ENCODE assay signal across 11 cellular contexts in genomic region chr1:35576061-35576765, GRCh38. TPM values are rescaled to one million over a fixed set of nuclear protein-coding genes. Genes with fewer than 3 reads are reported as not detected.
DNase-seq lines count a peak whose midpoint lies in the region; ATAC-seq and TF ChIP-seq lines count a peak whose summit lies in the region.
"Had no signal": no experiment of that assay in that cellular context is flagged by ENCODE, and none has a peak within 500 bp of the region (broad histone marks: within the 10 kb centered on the region; RNA-seq: fewer than 3 reads in every experiment).

No MANE protein-coding gene starts in this region.

- H3K36me3 ChIP-seq in ES-I3 (ENCODE audit: insufficient read depth, low read length) (no peaks in the 10 kb centered on the region), mesenchymal stem cell (ENCODE audit: control insufficient read depth in 1 of 2, insufficient read depth in 2 of 2, low read depth in 1 of 2, low read length in 2 of 2) (peaks cover 0 to 4% of the 10 kb centered on the region in 2 experiments)
- H3K36me3 ChIP-seq: prostate gland, SJSA1 had no signal

- H3K18ac ChIP-seq in mesenchymal stem cell (ENCODE audit: low read depth in 1 of 2, low read length in 2 of 2): no peak overlapping the region

- H4K8ac ChIP-seq in mesenchymal stem cell (ENCODE audit: low read length): no peak overlapping the region

- no peak overlapping the region for H3K27ac ChIP-seq in mesenchymal stem cell (ENCODE audit: low read length, poor library complexity, severe bottlenecking)
- H3K27ac ChIP-seq: SJSA1 had no signal

- H3K4ac ChIP-seq in mesenchymal stem cell (ENCODE audit: low read depth in 1 of 2, low read length in 2 of 2): no peak overlapping the region

- no peaks in the 10 kb centered on the region for H3K9me3 Mint-ChIP-seq in activated CD4-positive, alpha-beta memory T cell treated with anti-CD3 and anti-CD28 coated beads, Interleukin-2, amount 10 ng/mL, durations not matched to agents 7 days and 5 days

- H3K23ac ChIP-seq in mesenchymal stem cell (ENCODE audit: low read length in 2 of 2): peak overlapping the region in 1 of 2 experiments; percentile 31

- H3K36me3 Mint-ChIP-seq in activated CD4-positive, alpha-beta memory T cell treated with anti-CD3 and anti-CD28 coated beads, Interleukin-2, amount 10 ng/mL, durations not matched to agents 7 days and 5 days (ENCODE audit: low read depth): peaks cover 6% of the 10 kb centered on the region

- POLR2A ChIA-PET in activated CD4-positive, alpha-beta memory T cell treated with anti-CD3 and anti-CD28 coated beads, Interleukin-2, amount 10 ng/mL, durations not matched to agents 7 days and 5 days (lab: Charles Lee): interaction anchor here (1.8 to 2.4 kb wide), 3 partner anchors 18 to 61 kb away, joined by 7 to 11 read pairs (median 7); partner anchors contain the start of genes KIAA0319L and NCDN

- H3K4me1 ChIP-seq in ES-I3 (ENCODE audit: insufficient read depth, low read length): peaks cover 20% of the 10 kb centered on the region
- peaks cover 22% of the 10 kb centered on the region for H3K4me1 ChIP-seq in mesenchymal stem cell (ENCODE audit: control insufficient read depth, insufficient read depth, low read depth, low read length)

- H3K9me3 ChIP-seq in ES-I3 (ENCODE audit: control insufficient read depth, insufficient read depth, low read length) (no peaks in the 10 kb centered on the region), mesenchymal stem cell (ENCODE audit: control insufficient read depth, low read length) (no peaks in the 10 kb centered on the region)
- H3K9me3 ChIP-seq: prostate gland, SJSA1 had no signal

- peak overlapping the region; percentile 36 for H2BK15ac ChIP-seq in mesenchymal stem cell (ENCODE audit: low read depth, poor library complexity, severe bottlenecking)

- H2BK12ac ChIP-seq in mesenchymal stem cell (ENCODE audit: low read length in 2 of 2): peak overlapping the region in 1 of 2 experiments; percentile 24

- H3K79me1 ChIP-seq in mesenchymal stem cell (replicated peaks; ENCODE audit: low read length, poor library complexity, severe bottlenecking): no peaks in the 10 kb centered on the region

- no peak overlapping the region for H4K91ac ChIP-seq in mesenchymal stem cell (ENCODE audit: low read length)

- no peak for ATAC-seq in HG02840 (IDR thresholded peaks at IDR 0.05; ENCODE audit: low FRiP score, unreplicated experiment)

- DNase-seq in AG10803 (ENCODE audit: low read depth) (peak; percentile 44), mesenchymal stem cell (no peak), NCI-H1694 treated with DMSO at 0.1 percent for 48 hours (lab: John Stamatoyannopoulos, UW) (no peak), NCI-H446 (lab: John Stamatoyannopoulos, UW) (no peak), NCI-H187 (lab: John Stamatoyannopoulos, UW) (no peak)
- no peak for DNase-seq in activated CD4-positive, alpha-beta memory T cell treated with anti-CD3 and anti-CD28 coated beads, Interleukin-2, amount 10 ng/mL, durations not matched to agents 7 days and 5 days
- DNase-seq: effector CD4-positive, alpha-beta T cell had no signal

- CTCF ChIA-PET in activated CD4-positive, alpha-beta memory T cell treated with anti-CD3 and anti-CD28 coated beads, Interleukin-2, amount 10 ng/mL, durations not matched to agents 7 days and 5 days (lab: Charles Lee): interaction anchor here (1.1 to 1.2 kb wide), 2 partner anchors 139 to 150 kb away, joined by 3 to 4 read pairs; no protein-coding TSS in a partner anchor

- H3K14ac ChIP-seq in mesenchymal stem cell (ENCODE audit: low read length in 2 of 2): no peak overlapping the region

- H3K9ac ChIP-seq in ES-I3 (ENCODE audit: low read depth, low read length) (peak overlapping the region; percentile 57; the same call in 1 of the 2 replicates), mesenchymal stem cell (ENCODE audit: low read length) (no peak overlapping the region)

- no peak overlapping the region for H2BK5ac ChIP-seq in mesenchymal stem cell (ENCODE audit: low read depth, low read length, poor library complexity, severe bottlenecking)

- H3K4me3 ChIP-seq in AG10803 (ENCODE audit: low read length): no peak overlapping the region
- no peak overlapping the region for H3K4me3 ChIP-seq in mesenchymal stem cell (ENCODE audit: insufficient read depth in 1 of 2, low read depth in 1 of 2, low read length in 2 of 2)
- H3K4me3 ChIP-seq: SJSA1 had no signal

- peaks cover 30% of the 10 kb centered on the region for H3K27me3 Mint-ChIP-seq in activated CD4-positive, alpha-beta memory T cell treated with anti-CD3 and anti-CD28 coated beads, Interleukin-2, amount 10 ng/mL, durations not matched to agents 7 days and 5 days

- 40% methylated on average over 6 of the region's 10 CpGs for WGBS in mesenchymal stem cell

- no peak overlapping the region for H3K4me2 ChIP-seq in mesenchymal stem cell (ENCODE audit: low read length, poor library complexity, severe bottlenecking)

- peak overlapping the region; percentile 73 for H3K4me3 Mint-ChIP-seq in activated CD4-positive, alpha-beta memory T cell treated with anti-CD3 and anti-CD28 coated beads, Interleukin-2, amount 10 ng/mL, durations not matched to agents 7 days and 5 days

- H3K27me3 ChIP-seq in mesenchymal stem cell (ENCODE audit: control insufficient read depth in 1 of 2, insufficient read depth in 1 of 2, low read length in 2 of 2): peaks cover 60 to 65% of the 10 kb centered on the region in 2 experiments

- no peak overlapping the region for H2AK5ac ChIP-seq in mesenchymal stem cell (ENCODE audit: low read length, severe bottlenecking)

- H2AFZ ChIP-seq in mesenchymal stem cell (ENCODE audit: low read depth, low read length): no peak overlapping the region

- H2BK120ac ChIP-seq in mesenchymal stem cell (ENCODE audit: low read depth, low read length): no peak overlapping the region

- no peak for TF ChIP-seq CTCF in AG10803 (conservative IDR thresholded peaks at IDR 0.05; ENCODE audit: low read length)

- H3K4me1 Mint-ChIP-seq in activated CD4-positive, alpha-beta memory T cell treated with anti-CD3 and anti-CD28 coated beads, Interleukin-2, amount 10 ng/mL, durations not matched to agents 7 days and 5 days: peaks cover 32% of the 10 kb centered on the region

- H3K27ac Mint-ChIP-seq in activated CD4-positive, alpha-beta memory T cell treated with anti-CD3 and anti-CD28 coated beads, Interleukin-2, amount 10 ng/mL, durations not matched to agents 7 days and 5 days: peak overlapping the region; percentile 48

RNA-seq across cellular contexts. Expression of gene TFAP2E, which starts 3.1 kb away (rescaled TPM):
- under 1 TPM; 0.65 to 0.85 TPM for total RNA-seq in activated CD4-positive, alpha-beta memory T cell treated with anti-CD3 and anti-CD28 coated beads, Interleukin-2, amount 10 ng/mL, durations not matched to agents 7 days and 5 days
- 0.11 TPM for polyA plus RNA-seq in mesenchymal stem cell (2013, experiment 1 of 2)
- 0.10 TPM for polyA plus RNA-seq in mesenchymal stem cell (2013, experiment 2 of 2)
- total RNA-seq: SJSA1 had no signal

RNA-seq across cellular contexts. Expression of gene NCDN, which starts 18.6 kb away (rescaled TPM):
- total RNA-seq in activated CD4-positive, alpha-beta memory T cell treated with anti-CD3 and anti-CD28 coated beads, Interleukin-2, amount 10 ng/mL, durations not matched to agents 7 days and 5 days: 10 to 100 TPM; 25.6 to 27.8 TPM
- 19.5 TPM for polyA plus RNA-seq in mesenchymal stem cell (2013, experiment 1 of 2)
- polyA plus RNA-seq in mesenchymal stem cell (2013, experiment 2 of 2): 20.1 TPM

RNA-seq across cellular contexts. Expression of gene KIAA0319L, which starts 19.0 kb away (rescaled TPM):
- total RNA-seq in activated CD4-positive, alpha-beta memory T cell treated with anti-CD3 and anti-CD28 coated beads, Interleukin-2, amount 10 ng/mL, durations not matched to agents 7 days and 5 days: 10 to 100 TPM; 48.4 to 53.2 TPM
- 37.8 TPM for polyA plus RNA-seq in mesenchymal stem cell (2013, experiment 1 of 2)
- polyA plus RNA-seq in mesenchymal stem cell (2013, experiment 2 of 2): 37.6 TPM
